15 cellular contexts compared by ENCODE assay signal in genomic region chrX:120196626-120197283, GRCh38. TPM values are rescaled to one million over a fixed set of nuclear protein-coding genes. Genes with fewer than 3 reads are reported as not detected.
DNase-seq lines count a peak whose midpoint lies in the region; ATAC-seq, FAIRE-seq and TF ChIP-seq lines count a peak whose summit lies in the region.
"Not testable (repeated sequence)": the region's sequence is repeated elsewhere in the genome, so short reads cannot be mapped to it uniquely, and the experiment has no call there.
"Had no signal": no experiment of that assay in that cellular context is flagged by ENCODE, and none has a peak within 500 bp of the region (broad histone marks: within the 10 kb centered on the region; RNA-seq: fewer than 3 reads in every experiment).

No MANE protein-coding gene starts in this region.

- not testable (repeated sequence) for H3K4ac ChIP-seq in IMR-90 (ENCODE audit: low read depth, low read length)

- not testable (repeated sequence) for H2BK5ac ChIP-seq in IMR-90 (ENCODE audit: low read depth, low read length, poor library complexity, severe bottlenecking)

- CTCF ChIA-PET in IMR-90 (lab: Yijun Ruan, JAX); activated CD8-positive, alpha-beta T cell treated with anti-CD3 and anti-CD28 coated beads for 36 hours (lab: Charles Lee); endothelial cell of umbilical vein (lab: Charles Lee): not testable (repeated sequence)

- H4K91ac ChIP-seq in IMR-90 (ENCODE audit: insufficient read depth, low read depth, low read length), result not testable (repeated sequence)

- not testable (repeated sequence) for H2BK120ac ChIP-seq in IMR-90 (ENCODE audit: low read depth, low read length)

- H3K4me3 Mint-ChIP-seq in activated CD8-positive, alpha-beta T cell treated with anti-CD3 and anti-CD28 coated beads for 36 hours, result not testable (repeated sequence)

- H3K79me2 ChIP-seq in endothelial cell of umbilical vein (ENCODE audit: control insufficient read depth, insufficient read depth, low read length), result not testable (repeated sequence)

- not testable (repeated sequence) for H3K9me3 Mint-ChIP-seq in activated CD8-positive, alpha-beta T cell treated with anti-CD3 and anti-CD28 coated beads for 36 hours

- TF ChIP-seq CTCF in IMR-90 (conservative IDR thresholded peaks at IDR 0.05; ENCODE audit: low read depth, low read length); activated CD8-positive, alpha-beta T cell treated with anti-CD3 and anti-CD28 coated beads for 36 hours (IDR thresholded peaks at IDR 0.05); endothelial cell of umbilical vein (IDR thresholded peaks at IDR 0.05; ENCODE audit: extremely low read depth in 1 of 2, insufficient read depth in 1 of 2, low read depth in 1 of 2, low read length in 2 of 2); left lung (IDR thresholded peaks at IDR 0.05); pancreas (IDR thresholded peaks at IDR 0.05): not testable (repeated sequence)

- not testable (repeated sequence) for H3K9me1 ChIP-seq in IMR-90 (ENCODE audit: insufficient read depth, low read length); endothelial cell of umbilical vein (replicated peaks; ENCODE audit: control insufficient read depth, extremely low read depth, insufficient read depth, low read length)

- H3K56ac ChIP-seq in IMR-90 (ENCODE audit: extremely low read depth, insufficient read depth, low read length), result not testable (repeated sequence)

- no CpG with 5 or more reads among the region's 8 CpGs for WGBS in IMR-90 (ENCODE audit: extremely low coverage in 2 of 2, insufficient read length in 1 of 2), 2 experiments
- no CpG with 5 or more reads among the region's 8 CpGs for WGBS in pancreas, 2 donors

- not testable (repeated sequence) for H3K4me1 Mint-ChIP-seq in activated CD8-positive, alpha-beta T cell treated with anti-CD3 and anti-CD28 coated beads for 36 hours (ENCODE audit: low read depth)

- FAIRE-seq in A204.1 (lab: Jason Lieb, UNC) (peak; percentile 77), GM12892 (lab: Jason Lieb, UNC) (peak; percentile 36), endothelial cell of umbilical vein (lab: Jason Lieb, UNC) (peak; percentile 92), pancreas (lab: Jason Lieb, UNC) (peak; percentile 95)

- not testable (repeated sequence) for TF ChIP-seq RAD21 in IMR-90 (IDR thresholded peaks at IDR 0.05; ENCODE audit: low read length)

- ATAC-seq in GM19351 (IDR thresholded peaks at IDR 0.05; ENCODE audit: unreplicated experiment), result peak; percentile 40
- peak; percentile 46; the same call in 1 of the 2 replicates for ATAC-seq in IMR-90 (ENCODE audit: low read depth)
- peak; percentile 47 for ATAC-seq in activated CD8-positive, alpha-beta T cell treated with anti-CD3 and anti-CD28 coated beads for 36 hours
- peak; percentile 68 for ATAC-seq in left lung
- peak in 3 of 4 donors; percentile 49 to 63 (median 55) for ATAC-seq in pancreas

- H3K9me3 ChIP-seq in IMR-90 (ENCODE audit: control insufficient read depth, insufficient read depth, low read length); endothelial cell of umbilical vein (replicated peaks; ENCODE audit: control insufficient read depth, insufficient read depth, low read length); left lung; pancreas: not testable (repeated sequence)

- H3K23ac ChIP-seq in IMR-90 (ENCODE audit: low read depth, low read length), result not testable (repeated sequence)

- not testable (repeated sequence) for H3K14ac ChIP-seq in IMR-90 (replicated peaks; ENCODE audit: low read depth, low read length)

- POLR2A ChIA-PET in IMR-90 (lab: Charles Lee; ENCODE audit: unreplicated experiment); activated CD8-positive, alpha-beta T cell treated with anti-CD3 and anti-CD28 coated beads for 36 hours (lab: Charles Lee); endothelial cell of umbilical vein (lab: Charles Lee): not testable (repeated sequence)

- not testable (repeated sequence) for H3K9ac ChIP-seq in IMR-90 (ENCODE audit: low read depth, low read length); endothelial cell of umbilical vein (replicated peaks; ENCODE audit: extremely low read depth, insufficient read depth, low read length)

- H4K5ac ChIP-seq in IMR-90 (ENCODE audit: low read depth, low read length), result not testable (repeated sequence)

- H2AFZ ChIP-seq in IMR-90 (replicated peaks; ENCODE audit: low read length, poor library complexity); endothelial cell of umbilical vein (ENCODE audit: low read depth, low read length): not testable (repeated sequence)

- intact Hi-C loops in IMR-90 (cut with micrococcal nuclease); activated CD8-positive, alpha-beta T cell treated with anti-CD3 and anti-CD28 coated beads for 36 hours (cut with micrococcal nuclease); endothelial cell of umbilical vein (cut with micrococcal nuclease); left lung (cut with DNase I); pancreas (cut with DNase I): not testable (repeated sequence)

- H3K4me1 ChIP-seq in IMR-90 (ENCODE audit: control insufficient read depth, insufficient read depth, low read length); endothelial cell of umbilical vein (ENCODE audit: control insufficient read depth, extremely low read depth, insufficient read depth, low read length); left lung; pancreas: not testable (repeated sequence)

- not testable (repeated sequence) for H2AK5ac ChIP-seq in IMR-90 (ENCODE audit: low read depth, low read length)

- not testable (repeated sequence) for H3K4me3 ChIP-seq in IMR-90 (ENCODE audit: insufficient read depth, low read depth, low read length); endothelial cell of umbilical vein (replicated peaks in 1 of 3; ENCODE audit: insufficient read depth in 1 of 3, low read depth in 1 of 3, low read length in 3 of 3); left lung; pancreas

- not testable (repeated sequence) for H4K20me1 ChIP-seq in IMR-90 (ENCODE audit: insufficient read depth, low read length); endothelial cell of umbilical vein (replicated peaks; ENCODE audit: control insufficient read depth, extremely low read depth, insufficient read depth, low read length)

- H3K27ac Mint-ChIP-seq in activated CD8-positive, alpha-beta T cell treated with anti-CD3 and anti-CD28 coated beads for 36 hours, result not testable (repeated sequence)

- not testable (repeated sequence) for H3K18ac ChIP-seq in IMR-90 (ENCODE audit: low read depth, low read length)

- not testable (repeated sequence) for H3K36me3 Mint-ChIP-seq in activated CD8-positive, alpha-beta T cell treated with anti-CD3 and anti-CD28 coated beads for 36 hours (ENCODE audit: low read depth)

- not testable (repeated sequence) for H3K27me3 ChIP-seq in IMR-90 (ENCODE audit: control insufficient read depth, insufficient read depth, low read length); endothelial cell of umbilical vein (ENCODE audit: control insufficient read depth in 2 of 2, insufficient read depth in 2 of 2, low read length in 2 of 2); left lung; pancreas

- dilution Hi-C loops in IMR-90 (cut with HindIII; ENCODE audit: low sequenced_read_pairs, unreplicated experiment); endothelial cell of umbilical vein (cut with MboI; ENCODE audit: extremely low pct_ligation_motif_present, low sequenced_read_pairs): not testable (repeated sequence)

- not testable (repeated sequence) for H3K79me1 ChIP-seq in IMR-90 (ENCODE audit: low read depth in 1 of 2, low read length in 2 of 2)

- not testable (repeated sequence) for H3K27me3 Mint-ChIP-seq in activated CD8-positive, alpha-beta T cell treated with anti-CD3 and anti-CD28 coated beads for 36 hours

- not testable (repeated sequence) for H3K36me3 ChIP-seq in IMR-90 (ENCODE audit: control insufficient read depth, insufficient read depth, low read length); endothelial cell of umbilical vein (ENCODE audit: control insufficient read depth in 2 of 2, extremely low read depth in 1 of 2, insufficient read depth in 2 of 2, low read length in 2 of 2); left lung; pancreas

- not testable (repeated sequence) for H3K27ac ChIP-seq in IMR-90 (ENCODE audit: insufficient read depth, low read length); endothelial cell of umbilical vein (ENCODE audit: insufficient read depth, low read depth, low read length); left lung; pancreas

- not testable (repeated sequence) for H2AK9ac ChIP-seq in IMR-90 (replicated peaks; ENCODE audit: low read depth, low read length, poor library complexity)

- in situ Hi-C loops in IMR-90 (cut with MboI; ENCODE audit: low sequenced_read_pairs), result not testable (repeated sequence)

- H2BK15ac ChIP-seq in IMR-90 (ENCODE audit: low read depth, low read length), result not testable (repeated sequence)

- not testable (repeated sequence) for H3K4me2 ChIP-seq in IMR-90 (ENCODE audit: low read depth, low read length); endothelial cell of umbilical vein (ENCODE audit: insufficient read depth, low read length)

- not testable (repeated sequence) for DNase-seq in GM12892 (ENCODE audit: insufficient read length); IMR-90; activated CD8-positive, alpha-beta T cell treated with anti-CD3 and anti-CD28 coated beads for 36 hours; endothelial cell of umbilical vein (ENCODE audit: low read depth, low spot score); left lung; pancreas

- not testable (repeated sequence) for BruUV-seq in IMR-90 (replicated peaks; lab: Mats Ljungman, UMichigan); endothelial cell of umbilical vein (replicated peaks; lab: Mats Ljungman, UMichigan)

- not testable (repeated sequence) for TF ChIP-seq POLR2A in GM12892 (IDR thresholded peaks at IDR 0.05; ENCODE audit: low read depth, low read length); IMR-90 (IDR thresholded peaks at IDR 0.05; ENCODE audit: low read depth, low read length); endothelial cell of umbilical vein (IDR thresholded peaks at IDR 0.05; ENCODE audit: low read depth, low read length)

- H2BK20ac ChIP-seq in IMR-90 (ENCODE audit: low read depth, low read length), result not testable (repeated sequence)

- H4K8ac ChIP-seq in IMR-90 (ENCODE audit: low read depth in 2 of 2, low read length in 2 of 2), result not testable (repeated sequence)

RNA-seq across cellular contexts. Expression of gene RHOXF2, which starts 38.3 kb away (rescaled TPM):
- polyA plus RNA-seq in GM12892 (2012; ENCODE audit: missing spikeins), result not detected
- total RNA-seq in IMR-90 (2012; rRNA removed) (not detected in 2 replicates), endothelial cell of umbilical vein (not detected in 2 replicates), left lung (not detected), pancreas (under 1 TPM in 1 of 6 donors, not detected in 5; 0.19 TPM)
- polyA plus RNA-seq in IMR-90 (2012; rRNA removed) (not detected in 2 replicates), endothelial cell of umbilical vein (not detected in 2 replicates), pancreas (not detected)
- polyA plus RNA-seq in IMR-90 (2012; cell fraction: cytosol; rRNA removed), result not detected in 2 replicates
- not detected in 2 replicates for polyA plus RNA-seq in IMR-90 (2012; cell fraction: nucleus; rRNA removed; ENCODE audit: low replicate concordance)
- total RNA-seq in activated CD8-positive, alpha-beta T cell treated with anti-CD3 and anti-CD28 coated beads for 36 hours, result not detected
- polyA plus RNA-seq in endothelial cell of umbilical vein (2011; cell fraction: cytosol; rRNA removed), result not detected in 2 replicates
- not detected in 2 replicates for polyA plus RNA-seq in endothelial cell of umbilical vein (2011; cell fraction: nucleus; rRNA removed)
- polyA plus RNA-seq in endothelial cell of umbilical vein (2012), result not detected in 2 replicates
- 3.7 and 9.8 TPM in 2 replicates for polyA minus RNA-seq in endothelial cell of umbilical vein
- polyA minus RNA-seq in endothelial cell of umbilical vein (2011; cell fraction: cytosol; rRNA and poly(A)+ RNA removed), result not detected
- not detected in 2 replicates for polyA minus RNA-seq in endothelial cell of umbilical vein (2011; cell fraction: nucleus; rRNA and poly(A)+ RNA removed)
- total RNA-seq: Calu3, HT-29, LHCN-M2, MCF 10A, OCI-LY7, Peyer's patch had no signal
- polyA plus RNA-seq: BJ had no signal

RNA-seq across cellular contexts. Expression of gene ZBTB33, which starts 53.9 kb away (rescaled TPM):
- 10.7 TPM for polyA plus RNA-seq in GM12892 (2012; ENCODE audit: missing spikeins)
- total RNA-seq in IMR-90 (2012; rRNA removed), result 16.3 and 20.8 TPM in 2 replicates
- polyA plus RNA-seq in IMR-90 (2012; rRNA removed), result 2.0 and 3.3 TPM in 2 replicates
- polyA plus RNA-seq in IMR-90 (2012; cell fraction: cytosol; rRNA removed), result 0.35 and 0.53 TPM in 2 replicates
- polyA plus RNA-seq in IMR-90 (2012; cell fraction: nucleus; rRNA removed; ENCODE audit: low replicate concordance), result 0.16 and 1.8 TPM in 2 replicates
- 10 to 100 TPM; 11.6 to 12.4 TPM for total RNA-seq in activated CD8-positive, alpha-beta T cell treated with anti-CD3 and anti-CD28 coated beads for 36 hours
- total RNA-seq in endothelial cell of umbilical vein, result 16.3 and 16.6 TPM in 2 replicates
- polyA plus RNA-seq in endothelial cell of umbilical vein, result 2.4 and 3.7 TPM in 2 replicates
- polyA plus RNA-seq in endothelial cell of umbilical vein (2011; cell fraction: cytosol; rRNA removed), result 3.9 and 4.0 TPM in 2 replicates
- polyA plus RNA-seq in endothelial cell of umbilical vein (2011; cell fraction: nucleus; rRNA removed), result 3.8 and 4.0 TPM in 2 replicates
- 12.7 and 15.6 TPM in 2 replicates for polyA plus RNA-seq in endothelial cell of umbilical vein (2012)
- polyA minus RNA-seq in endothelial cell of umbilical vein, result 10.0 and 12.0 TPM in 2 replicates
- 14.4 TPM for polyA minus RNA-seq in endothelial cell of umbilical vein (2011; cell fraction: cytosol; rRNA and poly(A)+ RNA removed)
- polyA minus RNA-seq in endothelial cell of umbilical vein (2011; cell fraction: nucleus; rRNA and poly(A)+ RNA removed), result 8.4 and 14.2 TPM in 2 replicates
- 10 to 100 TPM; 15.2 to 15.8 TPM for total RNA-seq in left lung
- total RNA-seq in pancreas, result 10 to 100 TPM in 1 of 6 donors, 1 to 10 TPM in 5; 5.1 to 12.0 (median 6.9) TPM
- 1 to 10 TPM; 1.7 to 4.6 TPM for polyA plus RNA-seq in pancreas
